ENCODE assay signal across 8 cellular contexts in genomic region chr17:57604771-57605733, GRCh38.
DNase-seq lines count a peak whose midpoint lies in the region; ATAC-seq and TF ChIP-seq lines count a peak whose summit lies in the region.

No MANE protein-coding gene starts in this region.

- H3K36me3 ChIP-seq in cardiac muscle cell: no peaks in the 10 kb centered on the region

- no peaks in the 10 kb centered on the region for H3K27me3 ChIP-seq in cardiac muscle cell

- H3K27ac Mint-ChIP-seq in activated T-helper 2 cell treated with anti-CD3 and anti-CD28 coated beads, Interferon-gamma antibody, Interleukin-2, Interleukin-4, amounts not matched to agents 10 μg/mL and 5 μg/mL and 100 μg/mL, durations not matched to agents 14 hours and 24 hours and 36 hours: peak overlapping the region; percentile 88

- no peaks in the 10 kb centered on the region for H3K9me3 ChIP-seq in cardiac muscle cell (ENCODE audit: low read depth)

- peak overlapping the region; percentile 78 for H3K27ac ChIP-seq in cardiac muscle cell

- H3K4me3 ChIP-seq in cardiac muscle cell: no peak overlapping the region

- peak; percentile 62 for ATAC-seq in HG03097 (IDR thresholded peaks at IDR 0.05; ENCODE audit: low FRiP score, unreplicated experiment)

- peaks cover 28% of the 10 kb centered on the region for H3K36me3 Mint-ChIP-seq in activated T-helper 2 cell treated with anti-CD3 and anti-CD28 coated beads, Interferon-gamma antibody, Interleukin-2, Interleukin-4, amounts not matched to agents 10 μg/mL and 5 μg/mL and 100 μg/mL, durations not matched to agents 14 hours and 24 hours and 36 hours (ENCODE audit: low read depth)

- no peaks in the 10 kb centered on the region for H3K27me3 Mint-ChIP-seq in activated T-helper 2 cell treated with anti-CD3 and anti-CD28 coated beads, Interferon-gamma antibody, Interleukin-2, Interleukin-4, amounts not matched to agents 10 μg/mL and 5 μg/mL and 100 μg/mL, durations not matched to agents 14 hours and 24 hours and 36 hours (ENCODE audit: low read depth)

- no peak for TF ChIP-seq CTCF in cardiac muscle cell (IDR thresholded peaks at IDR 0.05; ENCODE audit: low read depth, low read length)

- H3K4me1 ChIP-seq in cardiac muscle cell (ENCODE audit: low read depth): peaks cover 22% of the 10 kb centered on the region

- DNase-seq in activated naive CD4-positive, alpha-beta T cell treated with Interleukin-2 at 50 U/mL for 16 hours: peak; percentile 24
- no peak for DNase-seq in activated naive CD4-positive, alpha-beta T cell (lab: John Stamatoyannopoulos, UW)
- DNase-seq in NCI-H446 (lab: John Stamatoyannopoulos, UW) (peak; percentile 31 to 78), cardiac muscle cell (ENCODE audit: low read depth in 1 of 2, low spot score in 1 of 2) (peak; percentile 68 to 74), posterior vena cava (ENCODE audit: low spot score) (peak; percentile 73), HPDE6-E6E7 (ENCODE audit: extremely low spot score) (no peak)
- no peak for DNase-seq in activated T-helper 2 cell treated with anti-CD3 and anti-CD28 coated beads, Interferon-gamma antibody, Interleukin-2, Interleukin-4, amounts not matched to agents 10 μg/mL and 5 μg/mL and 100 μg/mL, durations not matched to agents 14 hours and 24 hours and 36 hours (ENCODE audit: low spot score)

- intact Hi-C loops in activated T-helper 2 cell treated with anti-CD3 and anti-CD28 coated beads, Interferon-gamma antibody, Interleukin-2, Interleukin-4, amounts not matched to agents 10 μg/mL and 5 μg/mL and 100 μg/mL, durations not matched to agents 14 hours and 24 hours and 36 hours (cut with micrococcal nuclease): loop anchor here (5.0 kb wide), 1 partner anchor 67 kb away; no protein-coding TSS in a partner anchor
- intact Hi-C loops in posterior vena cava (cut with DNase I): loop anchor here (2.0 to 5.0 kb wide), 3 partner anchors 56 to 67 kb away; no protein-coding TSS in a partner anchor

- H3K4me1 Mint-ChIP-seq in activated T-helper 2 cell treated with anti-CD3 and anti-CD28 coated beads, Interferon-gamma antibody, Interleukin-2, Interleukin-4, amounts not matched to agents 10 μg/mL and 5 μg/mL and 100 μg/mL, durations not matched to agents 14 hours and 24 hours and 36 hours (ENCODE audit: low read depth): peaks cover 54% of the 10 kb centered on the region

- H3K4me3 Mint-ChIP-seq in activated T-helper 2 cell treated with anti-CD3 and anti-CD28 coated beads, Interferon-gamma antibody, Interleukin-2, Interleukin-4, amounts not matched to agents 10 μg/mL and 5 μg/mL and 100 μg/mL, durations not matched to agents 14 hours and 24 hours and 36 hours (ENCODE audit: low read depth): no peak overlapping the region

- H3K9me3 Mint-ChIP-seq in activated T-helper 2 cell treated with anti-CD3 and anti-CD28 coated beads, Interferon-gamma antibody, Interleukin-2, Interleukin-4, amounts not matched to agents 10 μg/mL and 5 μg/mL and 100 μg/mL, durations not matched to agents 14 hours and 24 hours and 36 hours: no peaks in the 10 kb centered on the region

Comparison
In these comparisons a context has a peak if more than half of its experiments do, and no peak if none do; other contexts are left out.
1. DNase-seq: peak in activated naive CD4-positive, alpha-beta T cell treated with Interleukin-2 at 50 U/mL for 16 hours (single experiment), NCI-H446 (2 of 2), cardiac muscle cell (2 of 2) and posterior vena cava (single experiment); none in activated naive CD4-positive, alpha-beta T cell (0 of 4), activated T-helper 2 cell treated with anti-CD3 and anti-CD28 coated beads, Interferon-gamma antibody, Interleukin-2, Interleukin-4, amounts not matched to agents 10 μg/mL and 5 μg/mL and 100 μg/mL, durations not matched to agents 14 hours and 24 hours and 36 hours (single experiment) and HPDE6-E6E7 (single experiment).